Comparison of ENCODE assay signal across 26 cellular contexts in the genomic region with DNA sequence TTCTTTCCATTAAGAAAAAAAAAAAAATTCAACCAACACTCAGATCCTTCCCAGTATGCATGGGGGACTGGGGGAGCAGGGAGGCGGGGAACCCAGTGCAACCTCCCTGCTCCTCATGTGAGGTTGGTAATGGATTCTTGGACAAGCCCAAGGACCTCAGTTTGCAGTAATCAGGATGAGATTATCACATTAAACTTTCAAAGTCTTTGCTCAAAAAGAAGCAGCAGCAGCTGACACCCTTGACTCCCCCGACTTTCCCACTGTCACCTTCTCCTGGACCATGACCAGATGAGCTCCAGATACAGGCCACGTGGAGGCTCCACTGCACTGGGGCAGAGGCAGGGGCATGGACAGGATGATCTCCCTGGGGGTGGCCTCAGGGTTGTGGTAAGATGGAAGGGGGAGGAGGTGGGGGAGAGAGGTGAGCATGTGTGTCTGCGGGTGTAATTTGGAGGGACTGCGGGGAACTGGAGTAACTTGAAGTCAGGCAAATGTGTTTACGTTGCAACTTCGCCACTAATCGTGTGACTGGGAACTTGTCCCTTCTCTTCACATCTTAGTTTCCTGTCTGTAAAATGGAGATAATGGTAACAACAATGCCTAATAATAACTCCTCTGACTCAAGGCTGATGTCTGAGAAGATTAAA. TPM values are rescaled to one million over a fixed set of nuclear protein-coding genes. Genes with fewer than 3 reads are reported as not detected.
DNase-seq lines count a peak whose midpoint lies in the region; TF ChIP-seq lines count a peak whose summit lies in the region.
"Had no signal": no experiment of that assay in that cellular context is flagged by ENCODE, and none has a peak within 500 bp of the region (broad histone marks: within the 10 kb centered on the region; RNA-seq: fewer than 3 reads in every experiment).

No MANE protein-coding gene starts in this region.

- H3K36me3 ChIP-seq in brain microvascular endothelial cell (replicated peaks): no peaks in the 10 kb centered on the region
- no peaks in the 10 kb centered on the region for H3K36me3 ChIP-seq in left ventricle myocardium inferior
- H3K36me3 ChIP-seq: breast epithelium, heart left ventricle, neutrophil, vagina had no signal

- in situ Hi-C loops in brain microvascular endothelial cell (cut with HindIII; ENCODE audit: low pct_ligation_motif_present, low sequenced_read_pairs): no loop called here

- peak overlapping the region; percentile 82 for H3K27ac Mint-ChIP-seq in nephron progenitor cell
- H3K27ac Mint-ChIP-seq: activated CD4-positive, alpha-beta memory T cell treated with anti-CD3 and anti-CD28 coated beads, Interleukin-2, amount 10 ng/mL, durations not matched to agents 7 days and 5 days; activated naive CD4-positive, alpha-beta T cell treated with anti-CD3 and anti-CD28 coated beads, Interleukin-2, amount 50 U/mL, for 24 hours; activated T-helper 2 cell treated with anti-CD3 and anti-CD28 coated beads, Interferon-gamma antibody, Interleukin-2, Interleukin-4, amounts not matched to agents 10 μg/mL and 5 μg/mL and 100 μg/mL, durations not matched to agents 14 hours and 24 hours and 36 hours; CD4-positive, alpha-beta T cell; stimulated activated naive CD8-positive, alpha-beta T cell treated with anti-CD3 and anti-CD28 coated beads, Interleukin-15, Interleukin-2, amounts not matched to agents 100 ng/mL and 50 ng/mL, for 24 hours had no signal

- no peak for TF ChIP-seq CTCF in brain microvascular endothelial cell (IDR thresholded peaks at IDR 0.05; ENCODE audit: low read depth, low read length, missing control alignments)
- TF ChIP-seq CTCF in nephron progenitor cell (IDR thresholded peaks at IDR 0.05): no peak
- no peak for TF ChIP-seq CTCF in left ventricle myocardium inferior (IDR thresholded peaks at IDR 0.05; ENCODE audit: borderline replicate concordance)

- DNase-seq in EH (ENCODE audit: low read depth) (peak; percentile 11), brain microvascular endothelial cell (peak; percentile 9), nephron progenitor cell (no peak), islet precursor cell (no peak), left ventricle myocardium inferior (no peak), ecto neural progenitor cell (ENCODE audit: low spot score) (no peak)
- DNase-seq: activated CD4-positive, alpha-beta memory T cell treated with anti-CD3 and anti-CD28 coated beads, Interleukin-2, amount 10 ng/mL, durations not matched to agents 7 days and 5 days; activated CD4-positive, alpha-beta T cell treated with anti-CD3 and anti-CD28 coated beads for 1 hour; amygdala; CD4-positive, alpha-beta T cell; effector CD4-positive, alpha-beta T cell; EL; heart left ventricle; NCI-H1048; NCI-H1694 treated with DMSO at 0.1 percent for 48 hours had no signal

- no peaks in the 10 kb centered on the region for H3K36me3 Mint-ChIP-seq in nephron progenitor cell (ENCODE audit: low read depth)
- H3K36me3 Mint-ChIP-seq: activated naive CD4-positive, alpha-beta T cell treated with anti-CD3 and anti-CD28 coated beads, Interleukin-2, amount 50 U/mL, for 24 hours had no signal

- no peak overlapping the region for H3K4me3 Mint-ChIP-seq in nephron progenitor cell
- H3K4me3 Mint-ChIP-seq: activated CD4-positive, alpha-beta memory T cell treated with anti-CD3 and anti-CD28 coated beads, Interleukin-2, amount 10 ng/mL, durations not matched to agents 7 days and 5 days; activated naive CD4-positive, alpha-beta T cell treated with anti-CD3 and anti-CD28 coated beads, Interleukin-2, amount 50 U/mL, for 24 hours; CD4-positive, alpha-beta T cell; stimulated activated naive CD8-positive, alpha-beta T cell treated with anti-CD3 and anti-CD28 coated beads, Interleukin-15, Interleukin-2, amounts not matched to agents 100 ng/mL and 50 ng/mL, for 24 hours had no signal

- H3K9me3 ChIP-seq in left ventricle myocardium inferior (replicated peaks): no peaks in the 10 kb centered on the region
- H3K9me3 ChIP-seq: breast epithelium, heart left ventricle, neutrophil, psoas muscle, vagina had no signal

- H3K4me1 ChIP-seq in left ventricle myocardium inferior: no peaks in the 10 kb centered on the region
- H3K4me1 ChIP-seq: breast epithelium, heart left ventricle, vagina had no signal

- H3K9me3 Mint-ChIP-seq in nephron progenitor cell: no peaks in the 10 kb centered on the region
- H3K9me3 Mint-ChIP-seq: activated CD4-positive, alpha-beta memory T cell treated with anti-CD3 and anti-CD28 coated beads, Interleukin-2, amount 10 ng/mL, durations not matched to agents 7 days and 5 days; activated naive CD4-positive, alpha-beta T cell treated with anti-CD3 and anti-CD28 coated beads, Interleukin-2, amount 50 U/mL, for 24 hours; activated T-helper 2 cell treated with anti-CD3 and anti-CD28 coated beads, Interferon-gamma antibody, Interleukin-2, Interleukin-4, amounts not matched to agents 10 μg/mL and 5 μg/mL and 100 μg/mL, durations not matched to agents 14 hours and 24 hours and 36 hours; CD4-positive, alpha-beta T cell; stimulated activated naive CD8-positive, alpha-beta T cell treated with anti-CD3 and anti-CD28 coated beads, Interleukin-15, Interleukin-2, amounts not matched to agents 100 ng/mL and 50 ng/mL, for 24 hours had no signal

- H3K27ac ChIP-seq in brain microvascular endothelial cell: no peak overlapping the region
- H3K27ac ChIP-seq in left ventricle myocardium inferior (replicated peaks): no peak overlapping the region
- H3K27ac ChIP-seq: breast epithelium, heart left ventricle, neutrophil, vagina had no signal

- H3K4me3 ChIP-seq in brain microvascular endothelial cell (ENCODE audit: low read depth, low read length) (no peak overlapping the region), left ventricle myocardium inferior (no peak overlapping the region)
- H3K4me3 ChIP-seq: breast epithelium, heart left ventricle, psoas muscle, vagina had no signal

- intact Hi-C loops in left ventricle myocardium inferior (cut with micrococcal nuclease): no loop called here

- H3K27me3 ChIP-seq in brain microvascular endothelial cell (replicated peaks) (no peaks in the 10 kb centered on the region), left ventricle myocardium inferior (ENCODE audit: low read depth) (peaks cover 25% of the 10 kb centered on the region)
- H3K27me3 ChIP-seq: vagina had no signal

- H3K27me3 Mint-ChIP-seq in nephron progenitor cell (ENCODE audit: low read depth, poor library complexity): peaks cover 21% of the 10 kb centered on the region

- H3K4me1 Mint-ChIP-seq in nephron progenitor cell: peaks cover 21% of the 10 kb centered on the region
- H3K4me1 Mint-ChIP-seq: activated CD4-positive, alpha-beta memory T cell treated with anti-CD3 and anti-CD28 coated beads, Interleukin-2, amount 10 ng/mL, durations not matched to agents 7 days and 5 days; activated naive CD4-positive, alpha-beta T cell treated with anti-CD3 and anti-CD28 coated beads, Interleukin-2, amount 50 U/mL, for 24 hours had no signal

RNA-seq across cellular contexts. Expression of a gene that starts 19.8 kb away (rescaled TPM):
- total RNA-seq in left ventricle myocardium inferior: 0.49 TPM
- total RNA-seq: A172; activated CD4-positive, alpha-beta memory T cell treated with anti-CD3 and anti-CD28 coated beads, Interleukin-2, amount 10 ng/mL, durations not matched to agents 7 days and 5 days; fibroblast of villous mesenchyme; lung microvascular endothelial cell; T-helper 1 cell treated with Interleukin-12 subunit alpha and Interleukin-12 subunit beta and Interleukin-4 antibody, amounts not matched to agents 30 ng/mL and 1 ng/mL, for 36 hours had no signal

RNA-seq across cellular contexts. Expression of a gene that starts 28.1 kb away (rescaled TPM):
- total RNA-seq in left ventricle myocardium inferior: 0.63 TPM
- total RNA-seq: A172 had no signal

RNA-seq across cellular contexts. Expression of a gene that starts 34.0 kb away (rescaled TPM):
- 3.1 TPM for total RNA-seq in left ventricle myocardium inferior

RNA-seq across cellular contexts. Expression of a gene that starts 42.6 kb away (rescaled TPM):
- 25.7 TPM for total RNA-seq in left ventricle myocardium inferior

RNA-seq across cellular contexts. Expression of a gene that starts 44.1 kb away (rescaled TPM):
- total RNA-seq in left ventricle myocardium inferior: not detected
- total RNA-seq: A172; activated T-helper 2 cell treated with anti-CD3 and anti-CD28 coated beads, Interferon-gamma antibody, Interleukin-2, Interleukin-4, amounts not matched to agents 10 μg/mL and 5 μg/mL and 100 μg/mL, durations not matched to agents 14 hours and 24 hours and 36 hours; CD4-positive, alpha-beta T cell; fibroblast of villous mesenchyme; heart left ventricle; lung microvascular endothelial cell; T-helper 1 cell treated with Interleukin-12 subunit alpha and Interleukin-12 subunit beta and Interleukin-4 antibody, amounts not matched to agents 30 ng/mL and 1 ng/mL, for 36 hours had no signal

Comparison
In these comparisons a context has a peak if more than half of its experiments do, and no peak if none do; other contexts are left out.
1. DNase-seq: peak in EH (single experiment) and brain microvascular endothelial cell (single experiment); none in nephron progenitor cell (single experiment), islet precursor cell (single experiment), left ventricle myocardium inferior (single experiment) and ecto neural progenitor cell (single experiment).